8 cellular contexts compared by ENCODE assay signal in the genomic region with DNA sequence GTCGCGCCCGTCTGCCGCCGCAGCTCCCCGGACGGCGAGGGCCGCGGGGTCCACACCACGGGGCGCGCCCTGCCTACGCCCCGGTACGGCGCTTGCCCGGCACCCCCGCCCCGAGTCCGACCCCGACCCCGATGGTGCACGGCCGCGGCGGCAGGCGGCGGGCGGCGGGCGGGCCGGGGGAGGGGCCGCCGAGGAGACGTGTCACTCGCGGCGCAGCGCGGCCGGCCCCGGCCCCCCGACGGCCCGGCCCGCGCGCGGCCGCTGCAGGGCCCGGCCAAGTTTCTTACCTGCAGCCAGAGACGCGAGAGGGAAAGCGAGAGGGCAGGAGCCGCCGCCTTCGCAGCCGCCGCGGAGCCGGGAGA. TPM values are rescaled to one million over a fixed set of nuclear protein-coding genes. Genes with fewer than 3 reads are reported as not detected.
DNase-seq lines count a peak whose midpoint lies in the region; ATAC-seq, FAIRE-seq and TF ChIP-seq lines count a peak whose summit lies in the region.

No MANE protein-coding gene starts in this region.

- peaks cover 0 to 34% (median 12%) of the 10 kb centered on the region in 3 donors for H3K4me1 ChIP-seq in gastroesophageal sphincter

- peaks cover 40% of the 10 kb centered on the region for H3K27me3 Mint-ChIP-seq in T-helper 1 cell treated with Interleukin-12 subunit alpha and Interleukin-12 subunit beta and Interleukin-4 antibody, amounts not matched to agents 30 μg/mL and 1 μg/mL, for 36 hours (ENCODE audit: low read depth)

- WGBS in gastroesophageal sphincter (ENCODE audit: low coverage in 1 of 2), 2 donors: no CpG with 5 or more reads among the region's 62 CpGs

- H3K36me3 ChIP-seq in gastroesophageal sphincter: peaks cover 0 to 13% of the 10 kb centered on the region in 2 donors

- peaks cover 8% of the 10 kb centered on the region for H3K36me3 Mint-ChIP-seq in T-helper 1 cell treated with Interleukin-12 subunit alpha and Interleukin-12 subunit beta and Interleukin-4 antibody, amounts not matched to agents 30 μg/mL and 1 μg/mL, for 36 hours (ENCODE audit: low read depth)

- no peaks in the 10 kb centered on the region for H3K9me3 Mint-ChIP-seq in T-helper 1 cell treated with Interleukin-12 subunit alpha and Interleukin-12 subunit beta and Interleukin-4 antibody, amounts not matched to agents 30 μg/mL and 1 μg/mL, for 36 hours

- FAIRE-seq in H54 (lab: Jason Lieb, UNC): no peak

- peak; percentile 14 for ATAC-seq in GM18502 (IDR thresholded peaks at IDR 0.05; ENCODE audit: poor library complexity, unreplicated experiment)
- peak; percentile 14 for ATAC-seq in HG02571 (IDR thresholded peaks at IDR 0.05; ENCODE audit: unreplicated experiment)
- ATAC-seq in gastroesophageal sphincter: peak; percentile 4
- peak; percentile 4 for ATAC-seq in stimulated activated naive CD8-positive, alpha-beta T cell treated with anti-CD3 and anti-CD28 coated beads, Interleukin-15, Interleukin-2, amounts not matched to agents 100 U/mL and 50 U/mL, for 24 hours

- peak overlapping the region; percentile 55 to 83 for H3K4me3 ChIP-seq in gastroesophageal sphincter

- peak overlapping the region; percentile 83 to 99 (median 95) for H3K27ac ChIP-seq in gastroesophageal sphincter

- TF ChIP-seq POLR2A in gastroesophageal sphincter (IDR thresholded peaks at IDR 0.05) (no peak), H54 (IDR thresholded peaks at IDR 0.05; ENCODE audit: low read depth, low read length) (no peak)

- no peak for DNase-seq in stimulated activated naive CD8-positive, alpha-beta T cell treated with anti-CD3 and anti-CD28 coated beads, Interleukin-15, Interleukin-2, amounts not matched to agents 100 U/mL and 50 U/mL, for 24 hours
- no peak for DNase-seq in CD1c-positive myeloid dendritic cell (ENCODE audit: extremely low spot score)
- DNase-seq in H54 (ENCODE audit: insufficient read length, low spot score): no peak
- DNase-seq in NCI-H146 treated with DMSO at 0.1 percent for 48 hours (lab: John Stamatoyannopoulos, UW; ENCODE audit: unreplicated experiment): no peak

- peak overlapping the region; percentile 88 for H3K4me3 Mint-ChIP-seq in T-helper 1 cell treated with Interleukin-12 subunit alpha and Interleukin-12 subunit beta and Interleukin-4 antibody, amounts not matched to agents 30 μg/mL and 1 μg/mL, for 36 hours

- peak overlapping the region; percentile 87 for H3K27ac Mint-ChIP-seq in T-helper 1 cell treated with Interleukin-12 subunit alpha and Interleukin-12 subunit beta and Interleukin-4 antibody, amounts not matched to agents 30 μg/mL and 1 μg/mL, for 36 hours

- no peaks in the 10 kb centered on the region for H3K9me3 ChIP-seq in gastroesophageal sphincter

- H3K4me1 Mint-ChIP-seq in T-helper 1 cell treated with Interleukin-12 subunit alpha and Interleukin-12 subunit beta and Interleukin-4 antibody, amounts not matched to agents 30 μg/mL and 1 μg/mL, for 36 hours (ENCODE audit: low read depth): peaks cover 21% of the 10 kb centered on the region

- no peak for TF ChIP-seq CTCF in gastroesophageal sphincter (IDR thresholded peaks at IDR 0.05)

- no peaks in the 10 kb centered on the region for H3K27me3 ChIP-seq in gastroesophageal sphincter

- TF ChIP-seq EP300 in gastroesophageal sphincter (IDR thresholded peaks at IDR 0.05): no peak

RNA-seq across cellular contexts. Expression of gene RRBP1, which starts 0.3 kb away (rescaled TPM):
- 10 to 100 TPM; 61.2 to 89.8 (median 64.7) TPM for total RNA-seq in gastroesophageal sphincter

RNA-seq across cellular contexts. Expression of gene BANF2, which starts 18.0 kb away (rescaled TPM):
- not detected for total RNA-seq in gastroesophageal sphincter
